In genomic region chr5:73625314-73625904, GRCh38 we compare ENCODE assay signal across 8 cellular contexts. TPM values are rescaled to one million over a fixed set of nuclear protein-coding genes. Genes with fewer than 3 reads are reported as not detected.
DNase-seq lines count a peak whose midpoint lies in the region; ATAC-seq and TF ChIP-seq lines count a peak whose summit lies in the region.

No MANE protein-coding gene starts in this region.

- H3K27ac ChIP-seq in coronary artery (peak overlapping the region; percentile 78 to 88), vagina (peak overlapping the region; percentile 47)

- TF ChIP-seq CTCF in coronary artery (IDR thresholded peaks at IDR 0.05) (no peak), vagina (IDR thresholded peaks at IDR 0.05) (no peak)

- intact Hi-C loops in vagina (cut with DNase I) = no loop called here

- peak; percentile 5 for DNase-seq in G401 (ENCODE audit: low spot score)
- no peak for DNase-seq in coronary artery (ENCODE audit: low spot score)
- DNase-seq in medulla oblongata (ENCODE audit: extremely low spot score) = peak; percentile 7
- DNase-seq in vagina (ENCODE audit: extremely low spot score in 2 of 2) = no peak
- no peak for DNase-seq in SKM-1 treated with dmso at 0.1 percent for 144 hours (lab: John Stamatoyannopoulos, UW; ENCODE audit: unreplicated experiment)

- TF ChIP-seq EP300 in Ishikawa (IDR thresholded peaks at IDR 0.05; ENCODE audit: borderline replicate concordance) = no peak

- H3K27me3 ChIP-seq in vagina = no peaks in the 10 kb centered on the region

- H3K4me3 ChIP-seq in coronary artery = peak overlapping the region; percentile 75
- peak overlapping the region; percentile 63 to 74 for H3K4me3 ChIP-seq in vagina

- no peak for ATAC-seq in HG02981 (IDR thresholded peaks at IDR 0.05; ENCODE audit: unreplicated experiment)
- no peak for ATAC-seq in GM21619 (IDR thresholded peaks at IDR 0.05; ENCODE audit: unreplicated experiment)

- H3K36me3 ChIP-seq in vagina = no peaks in the 10 kb centered on the region

- in situ Hi-C loops in G401 (cut with HindIII; ENCODE audit: low sequenced_read_pairs) = no loop called here

- TF ChIP-seq POLR2A in vagina (IDR thresholded peaks at IDR 0.05) = no peak

- TF ChIP-seq RAD21 in Ishikawa (IDR thresholded peaks at IDR 0.05; ENCODE audit: low read depth) = no peak

- peaks cover 7% of the 10 kb centered on the region for H3K4me1 ChIP-seq in vagina

- no peaks in the 10 kb centered on the region for H3K9me3 ChIP-seq in vagina

TF ChIP-seq in Ishikawa, 13 proteins besides CTCF, POLR2A, EP300 and RAD21:
- TF ChIP-seq TCF12 (IDR thresholded peaks at IDR 0.05; ENCODE audit: low read depth) = 0 out of 2 replicates have a peak, but pooled peaks have one; percentile 17
- no peak for TF ChIP-seq EGR1 (IDR thresholded peaks at IDR 0.05)

RNA-seq across cellular contexts. Expression of gene ARHGEF28, which starts 0.6 kb away (rescaled TPM):
- 0.03 and 0.98 TPM in 2 replicates for total RNA-seq in G401 (2014; rRNA removed; shearing (Covaris generic))
- total RNA-seq in vagina = 41.0 TPM

RNA-seq across cellular contexts. Expression of gene UTP15, which starts 59.9 kb away (rescaled TPM):
- total RNA-seq in G401 (2014; rRNA removed; shearing (Covaris generic)) = 17.7 and 20.0 TPM in 2 replicates
- total RNA-seq in vagina = 20.9 TPM

RNA-seq across cellular contexts. Expression of gene ANKRA2, which starts 60.0 kb away (rescaled TPM):
- 21.8 and 26.2 TPM in 2 replicates for total RNA-seq in G401 (2014; rRNA removed; shearing (Covaris generic))
- total RNA-seq in vagina = 45.4 TPM

Comparison
In these comparisons a context has a peak if more than half of its experiments do, and no peak if none do; other contexts are left out.
1. DNase-seq: peak in G401 (single experiment) and medulla oblongata (single experiment); none in coronary artery (single experiment), vagina (0 of 2) and SKM-1 treated with dmso at 0.1 percent for 144 hours (single experiment).
2. RNA of gene ARHGEF28, which starts 0.6 kb away (total RNA-seq): 41.0 TPM in vagina (single experiment); 0.03 to 0.98 TPM in G401; every median in the first group is over 10 times any median in the second.